In the genomic region with DNA sequence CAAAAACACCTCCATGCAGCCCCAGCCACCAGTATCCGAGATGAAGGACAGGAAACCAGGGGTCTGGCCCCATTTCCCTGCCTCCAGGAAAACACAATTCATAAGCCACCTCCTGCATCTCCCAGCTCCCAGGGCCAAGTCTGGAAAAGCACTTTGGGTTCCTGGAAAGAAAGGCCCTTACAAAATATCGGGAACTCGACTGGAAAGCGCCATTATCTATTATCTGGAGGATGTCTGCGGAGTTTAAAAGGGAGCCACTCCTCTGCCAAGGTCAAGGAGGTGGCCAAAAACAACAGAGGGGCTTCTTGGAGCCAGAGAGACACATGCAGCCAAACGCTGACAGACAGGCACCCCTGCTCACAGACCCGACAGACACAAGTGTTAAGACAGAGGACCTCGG, we compare ENCODE assay signal across 11 cellular contexts. TPM values are rescaled to one million over a fixed set of nuclear protein-coding genes. Genes with fewer than 3 reads are reported as not detected.
DNase-seq lines count a peak whose midpoint lies in the region; ATAC-seq and TF ChIP-seq lines count a peak whose summit lies in the region.
"Had no signal": no experiment of that assay in that cellular context is flagged by ENCODE, and none has a peak within 500 bp of the region (broad histone marks: within the 10 kb centered on the region; RNA-seq: fewer than 3 reads in every experiment).

No MANE protein-coding gene starts in this region.

- H3K18ac ChIP-seq in H9 (ENCODE audit: insufficient read length, low read depth, low read length) = no peak overlapping the region

- no peak for DNase-seq in H9
- DNase-seq in activated naive CD8-positive, alpha-beta T cell treated with anti-CD3 and anti-CD28 coated beads for 36 hours = no peak
- DNase-seq in heart right ventricle = peak in 1 of 2 donors; percentile 63
- no peak for DNase-seq in epidermal melanocyte (ENCODE audit: insufficient read length, low spot score)
- DNase-seq in activated CD8-positive, alpha-beta memory T cell treated with anti-CD3 and anti-CD28 coated beads, Interleukin-2, amount 50 U/mL, for 48 hours = no peak
- DNase-seq in cerebellum (ENCODE audit: low spot score) = no peak
- no peak for DNase-seq in NCI-H1092 (lab: John Stamatoyannopoulos, UW)
- DNase-seq: activated T-cell treated with anti-CD3 and anti-CD28 coated beads, Interleukin-2, amount 50 U/mL, for 4 hours; NCI-H2029; T-helper 9 cell had no signal

- H3K27me3 Mint-ChIP-seq in H9 (ENCODE audit: low read depth) = no peaks in the 10 kb centered on the region
- no peaks in the 10 kb centered on the region for H3K27me3 Mint-ChIP-seq in activated naive CD8-positive, alpha-beta T cell treated with anti-CD3 and anti-CD28 coated beads for 36 hours

- no peak overlapping the region for H2BK12ac ChIP-seq in H9 (ENCODE audit: insufficient read length, low read depth, low read length)

- peaks cover 72 to 73% of the 10 kb centered on the region in 2 experiments for H3K4me1 Mint-ChIP-seq in H9
- H3K4me1 Mint-ChIP-seq in activated naive CD8-positive, alpha-beta T cell treated with anti-CD3 and anti-CD28 coated beads for 36 hours = peaks cover 88% of the 10 kb centered on the region

- peak overlapping the region in 2 of 3 experiments; percentile 22 to 91; a peak in 2 of 7 replicates for H3K27ac Mint-ChIP-seq in H9
- H3K27ac Mint-ChIP-seq in activated naive CD8-positive, alpha-beta T cell treated with anti-CD3 and anti-CD28 coated beads for 36 hours = peak overlapping the region; percentile 93

- no peak overlapping the region for H2BK15ac ChIP-seq in H9 (ENCODE audit: low read depth, low read length)

- no peak overlapping the region for H3K56ac ChIP-seq in H9 (ENCODE audit: insufficient read length, low read depth, low read length)

- peak in 7 of 8 donors; percentile 6 to 63 (median 49) for ATAC-seq in heart right ventricle

- H3K4ac ChIP-seq in H9 (ENCODE audit: low read depth, low read length) = no peak overlapping the region

- H3K79me1 ChIP-seq in H9 (ENCODE audit: insufficient read depth, low read depth, low read length, poor library complexity, severe bottlenecking) = peaks cover 17% of the 10 kb centered on the region

- no CpG with 5 or more reads among the region's 8 CpGs for WGBS in H9 (ENCODE audit: extremely low coverage, insufficient read length, low lambda C conversion rate)
- WGBS in heart right ventricle, 2 donors = 26 to 30% methylated on average over 8 of the region's 8 CpGs

- H3K27ac ChIP-seq in H9 (ENCODE audit: insufficient read length, low read depth, low read length) (no peak overlapping the region), heart right ventricle (peak overlapping the region; percentile 3 to 83 (median 64)), skin epidermis (peak overlapping the region in 18 of 21 experiments; percentile 13 to 76 (median 52))

- H2AFZ ChIP-seq in H9 (ENCODE audit: low read length) = no peak overlapping the region

- peaks cover 0 to 45% (median 13%) of the 10 kb centered on the region in 9 donors for H3K36me3 ChIP-seq in heart right ventricle

- no peak overlapping the region for H2AK5ac ChIP-seq in H9 (ENCODE audit: insufficient read length, low read length)

- no peak overlapping the region for H3K4me3 ChIP-seq in heart right ventricle
- no peak overlapping the region for H3K4me3 ChIP-seq in skin epidermis

- no peak for TF ChIP-seq CTCF in H9 (conservative IDR thresholded peaks at IDR 0.05)
- no peak for TF ChIP-seq CTCF in heart right ventricle (IDR thresholded peaks at IDR 0.05)

- no peaks in the 10 kb centered on the region for H3K23me2 ChIP-seq in H9 (ENCODE audit: insufficient read length, low read depth, low read length, poor library complexity, severe bottlenecking)

- no peaks in the 10 kb centered on the region for H4K20me1 ChIP-seq in H9 (ENCODE audit: control insufficient read depth, insufficient read depth, insufficient read length)

- no peak overlapping the region for H3K4me3 Mint-ChIP-seq in H9
- peak overlapping the region; percentile 72 for H3K4me3 Mint-ChIP-seq in activated naive CD8-positive, alpha-beta T cell treated with anti-CD3 and anti-CD28 coated beads for 36 hours
- H3K4me3 Mint-ChIP-seq: activated T-cell treated with anti-CD3 and anti-CD28 coated beads, Interleukin-2, amount 50 U/mL, for 4 hours had no signal

- peak overlapping the region; percentile 45 for H4K91ac ChIP-seq in H9 (ENCODE audit: insufficient read length, low read depth, low read length)

- no peaks in the 10 kb centered on the region for H3K9me3 ChIP-seq in H9 (ENCODE audit: control insufficient read depth, low read depth, low read length)
- H3K9me3 ChIP-seq in heart right ventricle = peaks cover 0 to 7% (median 0%) of the 10 kb centered on the region in 11 donors

- no peak overlapping the region for H2BK20ac ChIP-seq in H9 (ENCODE audit: low read depth, low read length, poor library complexity, severe bottlenecking)

- no peaks in the 10 kb centered on the region for H3K9me3 Mint-ChIP-seq in H9
- peaks cover 5% of the 10 kb centered on the region for H3K9me3 Mint-ChIP-seq in activated naive CD8-positive, alpha-beta T cell treated with anti-CD3 and anti-CD28 coated beads for 36 hours

- H3K14ac ChIP-seq in H9 (ENCODE audit: insufficient read depth, low read length) = no peak overlapping the region; the same call in 1 of the 2 replicates

- H3K9ac ChIP-seq in H9 (ENCODE audit: extremely low read depth, insufficient read length, low read length) = no peak overlapping the region

- peaks cover 19 to 36% (median 33%) of the 10 kb centered on the region in 3 experiments for H3K36me3 Mint-ChIP-seq in H9 (ENCODE audit: insufficient read depth in 1 of 3, low read depth in 3 of 3)
- H3K36me3 Mint-ChIP-seq in activated naive CD8-positive, alpha-beta T cell treated with anti-CD3 and anti-CD28 coated beads for 36 hours = peaks cover 44% of the 10 kb centered on the region

- no peak overlapping the region for H3K23ac ChIP-seq in H9 (ENCODE audit: insufficient read length, low read depth, low read length)

- H2BK5ac ChIP-seq in H9 (ENCODE audit: insufficient read length, low read length) = no peak overlapping the region

- H3K27me3 ChIP-seq in H9 (ENCODE audit: insufficient read depth, low read length) (no peaks in the 10 kb centered on the region), heart right ventricle (no peaks in the 10 kb centered on the region)

- no peak overlapping the region for H4K8ac ChIP-seq in H9 (replicated peaks; ENCODE audit: insufficient read length, low read depth, low read length)

- no peak overlapping the region for H3K4me2 ChIP-seq in H9 (ENCODE audit: insufficient read depth, insufficient read length, low read length)

- no peak overlapping the region for H3T11ph ChIP-seq in H9 (ENCODE audit: low read length)

- H3K4me1 ChIP-seq in H9 (ENCODE audit: insufficient read depth, low read length) (peaks cover 22% of the 10 kb centered on the region), heart right ventricle (peaks cover 57 to 99% (median 79%) of the 10 kb centered on the region in 9 donors)

- no peak overlapping the region for H4K5ac ChIP-seq in H9 (ENCODE audit: insufficient read length, low read depth, low read length)

- intact Hi-C loops in heart right ventricle (cut with DNase I) = no loop called here

- H2BK120ac ChIP-seq in H9 (ENCODE audit: low read depth, low read length, poor library complexity, severe bottlenecking) = no peak overlapping the region

- H3K79me2 ChIP-seq in H9 (ENCODE audit: insufficient read depth, low read length) = peaks cover 81% of the 10 kb centered on the region; the same call in 1 of the 2 replicates

RNA-seq across cellular contexts. Expression of a gene that starts 9.8 kb away (rescaled TPM):
- total RNA-seq in H9 (2021) (218 and 219 TPM in 2 replicates), heart right ventricle (100 to 1,000 TPM in 6 of 10 donors, 10 to 100 TPM in 4; 82.5 to 235 (median 112) TPM), cerebellum (23.1 TPM)
- total RNA-seq in activated naive CD8-positive, alpha-beta T cell treated with anti-CD3 and anti-CD28 coated beads for 36 hours = 100 to 1,000 TPM; 171 to 177 TPM
- 100 to 1,000 TPM in 1 of 2 donors, 10 to 100 TPM in 1; 67.2 to 104 TPM for polyA plus RNA-seq in heart right ventricle
